ENCODE assay signal across 8 cellular contexts in the genomic region with DNA sequence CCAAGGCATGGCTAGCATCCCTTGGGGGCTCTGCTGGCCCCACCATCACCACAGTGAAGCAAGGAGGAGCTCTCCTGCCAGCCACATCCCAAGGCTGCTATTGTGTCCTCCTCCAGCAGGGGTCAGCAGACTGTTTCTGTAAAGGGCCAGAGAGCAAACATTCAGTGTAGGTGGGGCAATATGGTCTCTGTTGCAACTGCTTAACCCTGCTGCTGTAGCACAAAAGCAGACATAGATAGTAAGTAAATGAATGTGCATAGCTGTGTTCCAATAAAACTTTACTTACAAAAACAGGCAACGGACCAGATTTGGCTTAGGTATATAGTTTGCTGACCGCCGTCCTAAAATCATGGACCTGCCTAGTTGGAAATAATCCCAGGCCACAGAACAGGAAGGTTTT. TPM values are rescaled to one million over a fixed set of nuclear protein-coding genes. Genes with fewer than 3 reads are reported as not detected.
DNase-seq lines count a peak whose midpoint lies in the region; ATAC-seq and TF ChIP-seq lines count a peak whose summit lies in the region.

No MANE protein-coding gene starts in this region.

- no peaks in the 10 kb centered on the region for H3K36me3 Mint-ChIP-seq in Calu3 (ENCODE audit: insufficient read depth, unreplicated experiment)
- H3K36me3 Mint-ChIP-seq in activated naive CD4-positive, alpha-beta T cell treated with anti-CD3 and anti-CD28 coated beads, Interleukin-2, amount 50 U/mL, for 72 hours: no peaks in the 10 kb centered on the region

- intact Hi-C loops in Calu3 (cut with micrococcal nuclease; ENCODE audit: unreplicated experiment): loop anchor here (1.0 kb wide), 1 partner anchor 20 kb away; no protein-coding TSS in a partner anchor
- intact Hi-C loops in left ventricle myocardium superior (cut with micrococcal nuclease): loop anchor here (5.0 kb wide), 1 partner anchor 413 kb away; no protein-coding TSS in a partner anchor
- intact Hi-C loops in sciatic nerve (cut with DNase I): loop anchor here (10.0 kb wide), 1 partner anchor 421 kb away; no protein-coding TSS in a partner anchor

- no peak overlapping the region for H3K4me3 Mint-ChIP-seq in Calu3 (ENCODE audit: low read depth, unreplicated experiment)

- H3K27me3 Mint-ChIP-seq in Calu3 (ENCODE audit: unreplicated experiment): peaks cover 71% of the 10 kb centered on the region

- H3K9me3 Mint-ChIP-seq in Calu3 (ENCODE audit: low read depth, unreplicated experiment): no peaks in the 10 kb centered on the region
- no peaks in the 10 kb centered on the region for H3K9me3 Mint-ChIP-seq in activated naive CD4-positive, alpha-beta T cell treated with anti-CD3 and anti-CD28 coated beads, Interleukin-2, amount 50 U/mL, for 72 hours

- DNase-seq in Calu3 (peak; percentile 89), NCI-H1105 treated with DMSO at 0.1 percent for 48 hours (lab: John Stamatoyannopoulos, UW) (peak; percentile 73), left ventricle myocardium superior (peak; percentile 67), sciatic nerve (ENCODE audit: low spot score) (peak; percentile 83), T1000 (lab: John Stamatoyannopoulos, UW) (no peak)
- peak; percentile 59 to 77 for DNase-seq in activated naive CD4-positive, alpha-beta T cell treated with anti-CD3 and anti-CD28 coated beads, Interleukin-2, amount 50 U/mL, for 72 hours (ENCODE audit: low spot score in 2 of 2)

- no peaks in the 10 kb centered on the region for H3K4me1 Mint-ChIP-seq in Calu3 (ENCODE audit: low read depth, unreplicated experiment)

- H3K27ac Mint-ChIP-seq in Calu3 (ENCODE audit: unreplicated experiment): no peak overlapping the region
- H3K27ac Mint-ChIP-seq in activated naive CD4-positive, alpha-beta T cell treated with anti-CD3 and anti-CD28 coated beads, Interleukin-2, amount 50 U/mL, for 72 hours: no peak overlapping the region

- TF ChIP-seq CTCF in Calu3 (IDR thresholded peaks at IDR 0.05; ENCODE audit: unreplicated experiment): peak; percentile 91

- peak; percentile 61 for ATAC-seq in GM21723 (IDR thresholded peaks at IDR 0.05; ENCODE audit: unreplicated experiment)
- ATAC-seq in SK-N-SH treated with all-trans-retinoic acid at 6 μM for 48 hours: peak; percentile 88
- ATAC-seq in activated naive CD4-positive, alpha-beta T cell treated with anti-CD3 and anti-CD28 coated beads, Interleukin-2, amount 50 U/mL, for 72 hours: peak; percentile 70 to 81
- peak; percentile 77 for ATAC-seq in left ventricle myocardium superior
- peak; percentile 54 for ATAC-seq in sciatic nerve

- BruUV-seq in Calu3 (replicated peaks; lab: Mats Ljungman, UMichigan): no TSS peak

- CTCF ChIA-PET in Calu3 (lab: Charles Lee): interaction anchor here (0.5 to 2.6 kb wide), 17 partner anchors 9 to 1058 kb away, joined by 3 to 16 read pairs (median 4); no protein-coding TSS in a partner anchor

TF ChIP-seq in SK-N-SH treated with all-trans-retinoic acid at 6 μM for 48 hours, 23 proteins besides CTCF, POLR2A, EP300 and RAD21:
- TF ChIP-seq PPARA (CRISPR knock-in tag; IDR thresholded peaks at IDR 0.05; ENCODE audit: borderline replicate concordance) (no peak), GLIS3 (CRISPR knock-in tag; IDR thresholded peaks at IDR 0.05) (no peak), ISL1 (CRISPR knock-in tag; IDR thresholded peaks at IDR 0.05) (no peak), ZFP30 (CRISPR knock-in tag; IDR thresholded peaks at IDR 0.05) (no peak), ZC3H10 (CRISPR knock-in tag; IDR thresholded peaks at IDR 0.05) (no peak), ZNF565 (CRISPR knock-in tag; conservative IDR thresholded peaks at IDR 0.05; ENCODE audit: low read depth) (no peak), ARNTL (CRISPR knock-in tag; IDR thresholded peaks at IDR 0.05; ENCODE audit: borderline replicate concordance, low read depth) (no peak), CSDC2 (CRISPR knock-in tag; IDR thresholded peaks at IDR 0.05) (no peak), ZFP3 (CRISPR knock-in tag; IDR thresholded peaks at IDR 0.05) (no peak), TCF4 (CRISPR knock-in tag; IDR thresholded peaks at IDR 0.05; ENCODE audit: borderline replicate concordance) (no peak), ESRRG (CRISPR knock-in tag; IDR thresholded peaks at IDR 0.05) (no peak), OSR1 (CRISPR knock-in tag; IDR thresholded peaks at IDR 0.05) (no peak), SNAI2 (CRISPR knock-in tag; IDR thresholded peaks at IDR 0.05) (no peak)
- TF ChIP-seq, protein P1, sequence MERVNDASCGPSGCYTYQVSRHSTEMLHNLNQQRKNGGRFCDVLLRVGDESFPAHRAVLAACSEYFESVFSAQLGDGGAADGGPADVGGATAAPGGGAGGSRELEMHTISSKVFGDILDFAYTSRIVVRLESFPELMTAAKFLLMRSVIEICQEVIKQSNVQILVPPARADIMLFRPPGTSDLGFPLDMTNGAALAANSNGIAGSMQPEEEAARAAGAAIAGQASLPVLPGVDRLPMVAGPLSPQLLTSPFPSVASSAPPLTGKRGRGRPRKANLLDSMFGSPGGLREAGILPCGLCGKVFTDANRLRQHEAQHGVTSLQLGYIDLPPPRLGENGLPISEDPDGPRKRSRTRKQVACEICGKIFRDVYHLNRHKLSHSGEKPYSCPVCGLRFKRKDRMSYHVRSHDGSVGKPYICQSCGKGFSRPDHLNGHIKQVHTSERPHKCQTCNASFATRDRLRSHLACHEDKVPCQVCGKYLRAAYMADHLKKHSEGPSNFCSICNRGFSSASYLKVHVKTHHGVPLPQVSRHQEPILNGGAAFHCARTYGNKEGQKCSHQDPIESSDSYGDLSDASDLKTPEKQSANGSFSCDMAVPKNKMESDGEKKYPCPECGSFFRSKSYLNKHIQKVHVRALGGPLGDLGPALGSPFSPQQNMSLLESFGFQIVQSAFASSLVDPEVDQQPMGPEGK (CRISPR knock-in tag; IDR thresholded peaks at IDR 0.05; ENCODE audit: borderline replicate concordance): no peak
- TF ChIP-seq, protein P2, sequence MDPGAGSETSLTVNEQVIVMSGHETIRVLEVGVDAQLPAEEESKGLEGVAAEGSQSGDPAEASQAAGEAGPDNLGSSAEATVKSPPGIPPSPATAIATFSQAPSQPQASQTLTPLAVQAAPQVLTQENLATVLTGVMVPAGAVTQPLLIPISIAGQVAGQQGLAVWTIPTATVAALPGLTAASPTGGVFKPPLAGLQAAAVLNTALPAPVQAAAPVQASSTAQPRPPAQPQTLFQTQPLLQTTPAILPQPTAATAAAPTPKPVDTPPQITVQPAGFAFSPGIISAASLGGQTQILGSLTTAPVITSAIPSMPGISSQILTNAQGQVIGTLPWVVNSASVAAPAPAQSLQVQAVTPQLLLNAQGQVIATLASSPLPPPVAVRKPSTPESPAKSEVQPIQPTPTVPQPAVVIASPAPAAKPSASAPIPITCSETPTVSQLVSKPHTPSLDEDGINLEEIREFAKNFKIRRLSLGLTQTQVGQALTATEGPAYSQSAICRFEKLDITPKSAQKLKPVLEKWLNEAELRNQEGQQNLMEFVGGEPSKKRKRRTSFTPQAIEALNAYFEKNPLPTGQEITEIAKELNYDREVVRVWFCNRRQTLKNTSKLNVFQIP (CRISPR knock-in tag; IDR thresholded peaks at IDR 0.05; ENCODE audit: borderline replicate concordance, low read depth): no peak
- TF ChIP-seq, protein P3, sequence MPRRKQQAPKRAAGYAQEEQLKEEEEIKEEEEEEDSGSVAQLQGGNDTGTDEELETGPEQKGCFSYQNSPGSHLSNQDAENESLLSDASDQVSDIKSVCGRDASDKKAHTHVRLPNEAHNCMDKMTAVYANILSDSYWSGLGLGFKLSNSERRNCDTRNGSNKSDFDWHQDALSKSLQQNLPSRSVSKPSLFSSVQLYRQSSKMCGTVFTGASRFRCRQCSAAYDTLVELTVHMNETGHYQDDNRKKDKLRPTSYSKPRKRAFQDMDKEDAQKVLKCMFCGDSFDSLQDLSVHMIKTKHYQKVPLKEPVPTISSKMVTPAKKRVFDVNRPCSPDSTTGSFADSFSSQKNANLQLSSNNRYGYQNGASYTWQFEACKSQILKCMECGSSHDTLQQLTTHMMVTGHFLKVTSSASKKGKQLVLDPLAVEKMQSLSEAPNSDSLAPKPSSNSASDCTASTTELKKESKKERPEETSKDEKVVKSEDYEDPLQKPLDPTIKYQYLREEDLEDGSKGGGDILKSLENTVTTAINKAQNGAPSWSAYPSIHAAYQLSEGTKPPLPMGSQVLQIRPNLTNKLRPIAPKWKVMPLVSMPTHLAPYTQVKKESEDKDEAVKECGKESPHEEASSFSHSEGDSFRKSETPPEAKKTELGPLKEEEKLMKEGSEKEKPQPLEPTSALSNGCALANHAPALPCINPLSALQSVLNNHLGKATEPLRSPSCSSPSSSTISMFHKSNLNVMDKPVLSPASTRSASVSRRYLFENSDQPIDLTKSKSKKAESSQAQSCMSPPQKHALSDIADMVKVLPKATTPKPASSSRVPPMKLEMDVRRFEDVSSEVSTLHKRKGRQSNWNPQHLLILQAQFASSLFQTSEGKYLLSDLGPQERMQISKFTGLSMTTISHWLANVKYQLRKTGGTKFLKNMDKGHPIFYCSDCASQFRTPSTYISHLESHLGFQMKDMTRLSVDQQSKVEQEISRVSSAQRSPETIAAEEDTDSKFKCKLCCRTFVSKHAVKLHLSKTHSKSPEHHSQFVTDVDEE (CRISPR knock-in tag; IDR thresholded peaks at IDR 0.05): no peak
- TF ChIP-seq, protein P4, sequence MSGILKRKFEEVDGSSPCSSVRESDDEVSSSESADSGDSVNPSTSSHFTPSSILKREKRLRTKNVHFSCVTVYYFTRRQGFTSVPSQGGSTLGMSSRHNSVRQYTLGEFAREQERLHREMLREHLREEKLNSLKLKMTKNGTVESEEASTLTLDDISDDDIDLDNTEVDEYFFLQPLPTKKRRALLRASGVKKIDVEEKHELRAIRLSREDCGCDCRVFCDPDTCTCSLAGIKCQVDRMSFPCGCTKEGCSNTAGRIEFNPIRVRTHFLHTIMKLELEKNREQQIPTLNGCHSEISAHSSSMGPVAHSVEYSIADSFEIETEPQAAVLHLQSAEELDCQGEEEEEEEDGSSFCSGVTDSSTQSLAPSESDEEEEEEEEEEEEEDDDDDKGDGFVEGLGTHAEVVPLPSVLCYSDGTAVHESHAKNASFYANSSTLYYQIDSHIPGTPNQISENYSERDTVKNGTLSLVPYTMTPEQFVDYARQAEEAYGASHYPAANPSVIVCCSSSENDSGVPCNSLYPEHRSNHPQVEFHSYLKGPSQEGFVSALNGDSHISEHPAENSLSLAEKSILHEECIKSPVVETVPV (CRISPR knock-in tag; IDR thresholded peaks at IDR 0.05): no peak

RNA-seq across cellular contexts. Expression of a gene that starts 36.4 kb away (rescaled TPM):
- total RNA-seq in Calu3 (2022) (not detected in 2 replicates), left ventricle myocardium superior (2.1 TPM), sciatic nerve (44.2 TPM)
- not detected for total RNA-seq in activated naive CD4-positive, alpha-beta T cell treated with anti-CD3 and anti-CD28 coated beads, Interleukin-2, amount 50 U/mL, for 72 hours

Comparison
In these comparisons a context has a peak if more than half of its experiments do, and no peak if none do; other contexts are left out.
1. RNA of a gene that starts 36.4 kb away (total RNA-seq): 44.2 TPM in sciatic nerve (single experiment); 2.1 TPM in left ventricle myocardium superior (single experiment), not detected in Calu3 and not detected in activated naive CD4-positive, alpha-beta T cell treated with anti-CD3 and anti-CD28 coated beads, Interleukin-2, amount 50 U/mL, for 72 hours; every median in the first group is over 10 times any median in the second.
2. Peak in every context shown above with its lines, with median percentiles within 50 percentile points of each other: ATAC-seq.